ENCODE assay signal across 8 cellular contexts in genomic region chr19:2050991-2051770, GRCh38.
DNase-seq lines count a peak whose midpoint lies in the region; ATAC-seq and TF ChIP-seq lines count a peak whose summit lies in the region.

Gene MKNK2 (minus strand): TSS chr19:2051244. CDS start chr19:2050851, 393 bp downstream.

- peaks cover 49% of the 10 kb centered on the region for H3F3A ChIP-seq in DOHH2 (ENCODE audit: control insufficient read depth, insufficient read depth)

- DNase-seq in RWPE1 (ENCODE audit: low spot score) (peak; percentile 91), fibroblast of pulmonary artery (ENCODE audit: low read depth) (peak; percentile 91), nephron progenitor cell (peak; percentile 99)
- DNase-seq in activated T-helper 9 cell treated with anti-CD3 and anti-CD28 coated beads, Interleukin-2, amount 50 U/mL, for 16 hours (ENCODE audit: low read depth): peak; percentile 95
- DNase-seq in stimulated activated naive CD8-positive, alpha-beta T cell treated with anti-CD3 and anti-CD28 coated beads, Interleukin-15, amount 100 ng/mL, for 72 hours: peak; percentile 95 to 98

- H3K36me3 ChIP-seq in DOHH2 (ENCODE audit: control insufficient read depth, low read length): peaks cover 46% of the 10 kb centered on the region
- H3K36me3 ChIP-seq in KOPT-K1 (ENCODE audit: insufficient read depth, low read length): peaks cover 21% of the 10 kb centered on the region

- no peaks in the 10 kb centered on the region for H3K9me3 Mint-ChIP-seq in nephron progenitor cell
- no peaks in the 10 kb centered on the region for H3K9me3 Mint-ChIP-seq in stimulated activated naive CD8-positive, alpha-beta T cell treated with anti-CD3 and anti-CD28 coated beads, Interleukin-15, amount 100 ng/mL, for 72 hours

- H3K4me1 Mint-ChIP-seq in nephron progenitor cell: peaks cover 36% of the 10 kb centered on the region
- H3K4me1 Mint-ChIP-seq in stimulated activated naive CD8-positive, alpha-beta T cell treated with anti-CD3 and anti-CD28 coated beads, Interleukin-15, amount 100 ng/mL, for 72 hours: peaks cover 86% of the 10 kb centered on the region

- CTCF ChIA-PET in RWPE1 (lab: Yijun Ruan, JAX): no interaction called here

- no peaks in the 10 kb centered on the region for H3K27me3 ChIP-seq in DOHH2 (ENCODE audit: control insufficient read depth, low read length)

- TF ChIP-seq CTCF in DOHH2 (IDR thresholded peaks at IDR 0.05; ENCODE audit: low read depth, low read length, poor library complexity, severe bottlenecking) (peak; percentile 51), RWPE1 (conservative IDR thresholded peaks at IDR 0.05; ENCODE audit: low read depth) (peak; percentile 43), fibroblast of pulmonary artery (IDR thresholded peaks at IDR 0.05; ENCODE audit: low read length, missing control alignments) (peak; percentile 22), nephron progenitor cell (IDR thresholded peaks at IDR 0.05) (no peak)

- peaks cover 51% of the 10 kb centered on the region for H3K79me2 ChIP-seq in DOHH2 (ENCODE audit: control insufficient read depth, low read length)

- H3K4me2 ChIP-seq in DOHH2 (ENCODE audit: low read length): peak within 1 kb of the TSS; percentile 98

- peak within 1 kb of the TSS; percentile 85 for H3K27ac ChIP-seq in DOHH2 (ENCODE audit: low read depth, low read length)
- H3K27ac ChIP-seq in KOPT-K1 (ENCODE audit: low read depth, low read length, poor library complexity, severe bottlenecking): peak within 1 kb of the TSS; percentile 73
- H3K27ac ChIP-seq in RWPE1: peak within 1 kb of the TSS; percentile 100

- POLR2A ChIA-PET in RWPE1 (lab: Yijun Ruan, JAX; ENCODE audit: low non-redundant PET): interaction anchor here (0.6 kb wide), 1 partner anchor 110 kb away, joined by 7 read pairs; no protein-coding TSS in a partner anchor

- no peaks in the 10 kb centered on the region for H3K9me3 ChIP-seq in DOHH2 (ENCODE audit: control insufficient read depth, insufficient read depth, low read length)
- H3K9me3 ChIP-seq in KOPT-K1 (ENCODE audit: insufficient read depth, low read length, poor library complexity, severe bottlenecking): no peaks in the 10 kb centered on the region

- ATAC-seq in GM21619 (IDR thresholded peaks at IDR 0.05; ENCODE audit: unreplicated experiment): peak; percentile 37
- peak; percentile 81 for ATAC-seq in stimulated activated naive CD8-positive, alpha-beta T cell treated with anti-CD3 and anti-CD28 coated beads, Interleukin-15, amount 100 ng/mL, for 72 hours

- H3K4me3 Mint-ChIP-seq in nephron progenitor cell: peak within 1 kb of the TSS; percentile 87
- H3K4me3 Mint-ChIP-seq in stimulated activated naive CD8-positive, alpha-beta T cell treated with anti-CD3 and anti-CD28 coated beads, Interleukin-15, amount 100 ng/mL, for 72 hours: peak within 1 kb of the TSS; percentile 89 to 92

- no peak within 1 kb of the TSS for H3K27ac Mint-ChIP-seq in nephron progenitor cell
- peak within 1 kb of the TSS; percentile 88 to 99 for H3K27ac Mint-ChIP-seq in stimulated activated naive CD8-positive, alpha-beta T cell treated with anti-CD3 and anti-CD28 coated beads, Interleukin-15, amount 100 ng/mL, for 72 hours

- peaks cover 86% of the 10 kb centered on the region for H3K4me1 ChIP-seq in DOHH2 (ENCODE audit: control insufficient read depth, low read length)

- H4K20me1 ChIP-seq in DOHH2 (ENCODE audit: control insufficient read depth, insufficient read depth, low read depth, low read length): peaks cover 43% of the 10 kb centered on the region

- H3K36me3 Mint-ChIP-seq in nephron progenitor cell (ENCODE audit: low read depth): no peaks in the 10 kb centered on the region

- H3K4me3 ChIP-seq in DOHH2 (ENCODE audit: low read length): peak within 1 kb of the TSS; percentile 99
- peak within 1 kb of the TSS; percentile 92 for H3K4me3 ChIP-seq in fibroblast of pulmonary artery (replicated peaks; ENCODE audit: low read depth, low read length)

- H3K27me3 Mint-ChIP-seq in nephron progenitor cell (ENCODE audit: low read depth, poor library complexity): no peaks in the 10 kb centered on the region
- H3K27me3 Mint-ChIP-seq in stimulated activated naive CD8-positive, alpha-beta T cell treated with anti-CD3 and anti-CD28 coated beads, Interleukin-15, amount 100 ng/mL, for 72 hours: no peaks in the 10 kb centered on the region

- H3K9me2 ChIP-seq in DOHH2 (replicated peaks; ENCODE audit: control insufficient read depth, low read length): no peaks in the 10 kb centered on the region

Comparison
In these comparisons a context has a peak if more than half of its experiments do, and no peak if none do; other contexts are left out.
1. Peak in every context shown above with its lines: DNase-seq, ATAC-seq, H3K4me3 ChIP-seq and H3K27ac ChIP-seq.